In the genomic region with DNA sequence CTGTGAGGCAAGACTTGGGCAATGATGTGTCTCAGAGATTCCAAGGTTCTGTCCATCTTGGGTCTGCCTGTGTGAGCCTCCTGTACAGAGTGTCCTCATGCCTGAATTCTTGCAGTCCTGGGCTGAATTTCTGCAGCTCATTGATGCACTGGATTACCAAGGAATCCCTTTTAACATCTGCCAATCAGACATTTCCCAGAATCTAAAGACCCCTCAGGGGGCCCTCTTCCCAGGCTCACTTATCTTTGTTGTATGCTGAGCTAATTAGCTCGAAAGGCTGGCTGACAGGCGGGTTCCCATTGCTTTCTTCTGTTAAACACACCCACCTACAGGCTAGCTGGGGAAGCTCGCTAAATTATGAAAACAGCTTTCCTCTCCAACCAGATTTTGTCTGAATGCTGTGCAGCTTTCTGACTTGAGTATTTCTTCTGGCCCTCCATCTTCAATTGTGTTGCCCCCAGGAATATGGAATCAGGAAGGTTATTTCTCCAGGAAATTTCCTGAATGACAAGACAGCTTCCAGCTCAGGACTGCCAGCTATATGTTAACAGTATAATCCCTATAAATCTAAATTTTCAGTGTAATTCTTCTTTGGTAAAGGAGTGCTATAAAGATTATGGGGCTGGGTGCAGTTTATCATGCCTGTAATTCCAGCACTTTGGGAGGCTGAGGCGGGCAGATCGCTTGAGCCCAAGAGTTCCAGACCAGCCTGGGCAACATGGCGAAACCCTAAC, we compare ENCODE assay signal across 9 cellular contexts. TPM values are rescaled to one million over a fixed set of nuclear protein-coding genes. Genes with fewer than 3 reads are reported as not detected.
DNase-seq lines count a peak whose midpoint lies in the region; ATAC-seq and TF ChIP-seq lines count a peak whose summit lies in the region.
"Had no signal": no experiment of that assay in that cellular context is flagged by ENCODE, and none has a peak within 500 bp of the region (broad histone marks: within the 10 kb centered on the region; RNA-seq: fewer than 3 reads in every experiment).

A gene (minus strand): TSS at position 91 of the 734 bp plus-strand sequence. CDS start 35 bp downstream, at position 56.

- H3K36me3 ChIP-seq in mesodermal cell (ENCODE audit: control insufficient read depth, insufficient read depth, low read length) = no peaks in the 10 kb centered on the region

- peak within 1 kb of the TSS; percentile 68 for H3K27ac ChIP-seq in mesodermal cell (ENCODE audit: low read depth, low read length, severe bottlenecking)

- H3K4me3 Mint-ChIP-seq in endothelial cell (ENCODE audit: unreplicated experiment) = no peak within 1 kb of the TSS

- no peaks in the 10 kb centered on the region for H3K27me3 Mint-ChIP-seq in endothelial cell (ENCODE audit: unreplicated experiment)

- H3K4me3 ChIP-seq in mesodermal cell (ENCODE audit: extremely low read depth, insufficient read depth, low read length, poor library complexity, severe bottlenecking) = peak within 1 kb of the TSS; percentile 16

- DNase-seq in stimulated activated CD4-positive, alpha-beta T cell treated with anti-CD3 and anti-CD28 coated beads, Interleukin-15, amount 100 ng/mL, for 24 hours = peak; percentile 30
- no peak for DNase-seq in stimulated activated CD4-positive, alpha-beta T cell treated with anti-CD3 and anti-CD28 coated beads, Interleukin-12 subunit alpha, Interleukin-12 subunit beta, amount 100 ng/mL, for 4 hours
- DNase-seq in H4 (ENCODE audit: low spot score) (peak; percentile 41), SK-N-DZ (ENCODE audit: low spot score) (peak; percentile 92), endothelial cell (ENCODE audit: low spot score) (peak; percentile 29)

- 0% methylated on average over 3 of the region's 6 CpGs; no CpG with 5 or more reads in 1 of the 2 experiments for WGBS in mesodermal cell (ENCODE audit: insufficient coverage in 2 of 2), 2 experiments

- H3K9me3 Mint-ChIP-seq in endothelial cell (ENCODE audit: unreplicated experiment) = no peaks in the 10 kb centered on the region

- H3K9me3 ChIP-seq in mesodermal cell (ENCODE audit: control insufficient read depth, low read length) = no peaks in the 10 kb centered on the region

- peaks cover 2% of the 10 kb centered on the region for H3K4me1 Mint-ChIP-seq in endothelial cell (ENCODE audit: unreplicated experiment)

- no peaks in the 10 kb centered on the region for H3K36me3 Mint-ChIP-seq in endothelial cell (ENCODE audit: low read depth, unreplicated experiment)

- peaks cover 21% of the 10 kb centered on the region for H3K4me1 ChIP-seq in mesodermal cell (ENCODE audit: control insufficient read depth, insufficient read depth, low read length, poor library complexity, severe bottlenecking)

- TF ChIP-seq CTCF in LNCAP (IDR thresholded peaks at IDR 0.05) (peak; percentile 69), endothelial cell (IDR thresholded peaks at IDR 0.05; ENCODE audit: unreplicated experiment) (peak; percentile 32)

- H3K27ac Mint-ChIP-seq in endothelial cell (ENCODE audit: unreplicated experiment) = no peak within 1 kb of the TSS

- no peak for ATAC-seq in HG02970 (IDR thresholded peaks at IDR 0.05; ENCODE audit: low FRiP score, unreplicated experiment)

RNA-seq across cellular contexts. Expression of the gene that starts here (rescaled TPM):
- total RNA-seq in H4 (2014; rRNA removed; shearing (Covaris generic)) = 0.12 TPM in 1 of 2 replicates, not detected in the other
- polyA plus RNA-seq in SK-N-DZ (2014; cell fraction: cytosol; rRNA removed) = 3.5 and 3.8 TPM in 2 replicates
- polyA plus RNA-seq in SK-N-DZ (2014; cell fraction: nucleus; rRNA removed) = 1.8 and 2.9 TPM in 2 replicates
- total RNA-seq in endothelial cell (ENCODE audit: unreplicated experiment) = 0.46 TPM
- 19.5 TPM for polyA plus RNA-seq in mesodermal cell (2013, experiment 1 of 2)
- 24.6 TPM for polyA plus RNA-seq in mesodermal cell (2013, experiment 2 of 2)
- total RNA-seq: mononuclear cell had no signal

Comparison
In these comparisons a context has a peak if more than half of its experiments do, and no peak if none do; other contexts are left out.
1. Peak in DNase-seq in H4; RNA of the gene not detected or under 1 TPM.
2. Peak in DNase-seq in endothelial cell; RNA of the gene not detected or under 1 TPM.